12 cellular contexts compared by ENCODE assay signal in genomic region chr19:1531587-1531986, GRCh38. TPM values are rescaled to one million over a fixed set of nuclear protein-coding genes. Genes with fewer than 3 reads are reported as not detected.
"Had no signal": no experiment of that assay in that cellular context is flagged by ENCODE, and none has a peak within 500 bp of the region (broad histone marks: within the 10 kb centered on the region; RNA-seq: fewer than 3 reads in every experiment).

No MANE protein-coding gene starts in this region.

- H3K9ac ChIP-seq: GM23248, KMS-11 had no signal

- H3K4me3 ChIP-seq: GM23248, HAP-1 had no signal

- H3K9me3 ChIP-seq: HAP-1 had no signal

- H3K27ac ChIP-seq: GM23248, HL-60, KMS-11 had no signal

- DNase-seq: GM23248, GOT3, H7, HFFc6, IMR-90, KBM-7 had no signal

- ATAC-seq: HCT116 had no signal

- H3K36me3 ChIP-seq: HAP-1 had no signal

- H2AFZ ChIP-seq: GM23248 had no signal

- H3K4me1 ChIP-seq: HAP-1 had no signal

- H3K4me2 ChIP-seq: KMS-11 had no signal

RNA-seq across cellular contexts. Expression of gene PLK5, which starts 7.7 kb away (rescaled TPM):
- total RNA-seq: GM23248, H4, HT1080, IMR-90 had no signal
- polyA plus RNA-seq: GM23248, IMR-90 had no signal
